In the genomic region with DNA sequence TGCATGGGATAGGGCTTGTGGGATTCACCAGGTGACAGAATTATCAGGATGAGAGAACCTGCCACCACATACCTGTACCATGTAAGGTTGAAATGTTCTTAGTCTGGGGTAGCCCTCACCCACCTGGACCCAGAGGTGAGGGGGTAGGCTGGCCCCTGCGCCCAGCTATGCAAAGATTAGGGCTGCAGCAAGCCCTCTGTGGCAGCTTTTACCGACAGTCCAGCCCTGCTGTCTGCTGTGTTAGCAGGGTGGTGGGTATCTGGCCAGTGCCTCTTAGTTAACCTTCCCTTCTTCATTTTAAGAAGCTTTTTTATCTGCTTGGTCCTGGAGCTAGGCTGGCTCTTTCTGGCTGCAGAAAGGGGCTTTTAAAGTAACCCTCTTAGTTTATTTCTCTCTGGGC, we compare ENCODE assay signal across 29 cellular contexts. TPM values are rescaled to one million over a fixed set of nuclear protein-coding genes. Genes with fewer than 3 reads are reported as not detected.
"Had no signal": no experiment of that assay in that cellular context is flagged by ENCODE, and none has a peak within 500 bp of the region (broad histone marks: within the 10 kb centered on the region; RNA-seq: fewer than 3 reads in every experiment).

No MANE protein-coding gene starts in this region.

- H3K27me3 ChIP-seq: esophagus muscularis mucosa, tibial nerve, upper lobe of right lung, uterus had no signal

- H3K36me3 ChIP-seq: esophagus muscularis mucosa, heart right ventricle, thoracic aorta, tibial nerve, upper lobe of right lung, uterus had no signal

- H3K9me3 ChIP-seq: esophagus muscularis mucosa, heart right ventricle, mucosa of descending colon, thoracic aorta, tibial nerve, upper lobe of right lung, uterus had no signal

- H3K27ac ChIP-seq: coronary artery, esophagus muscularis mucosa, heart right ventricle, parathyroid adenoma, thoracic aorta, upper lobe of right lung, uterus had no signal

- H3K9ac ChIP-seq: parathyroid adenoma had no signal

- DNase-seq: dermis blood vessel endothelial cell; effector memory CD4-positive, alpha-beta T cell; foreskin melanocyte; glutamatergic neuron; heart right ventricle; hippocampal formation; immature natural killer cell; mesenchymal stem cell; mucosa of descending colon; naive B cell; nephron progenitor cell; occipital lobe; stimulated activated CD4-positive, alpha-beta T cell treated with anti-CD3 and anti-CD28 coated beads, Interleukin-2, amount 100 ng/mL, for 24 hours; stimulated activated CD4-positive, alpha-beta T cell treated with anti-CD3 and anti-CD28 coated beads, Interleukin-4, amount 100 ng/mL, for 24 hours; stimulated activated naive B cell treated with anti-CD40 and anti-IgM and Interleukin-4, amounts not matched to agents 10 μg/mL and 1 μg/mL and 100 μg/mL, for 72 hours; upper lobe of right lung; uterus had no signal

- H2AFZ ChIP-seq: parathyroid adenoma had no signal

- H3K79me2 ChIP-seq: parathyroid adenoma had no signal

- ATAC-seq: heart right ventricle; mucosa of descending colon; sciatic nerve; stimulated activated naive B cell treated with anti-CD40 and anti-IgM and Interleukin-4, amounts not matched to agents 10 μg/mL and 1 μg/mL and 100 μg/mL, for 72 hours; upper lobe of right lung had no signal

- H3K4me3 ChIP-seq: coronary artery, esophagus muscularis mucosa, heart right ventricle, lung, mucosa of descending colon, thoracic aorta, tibial nerve, upper lobe of right lung, uterus had no signal

- H3K4me1 ChIP-seq: esophagus muscularis mucosa, heart right ventricle, parathyroid adenoma, upper lobe of right lung, uterus had no signal

RNA-seq across cellular contexts. Expression of gene INSC, which starts 13.9 kb away (rescaled TPM):
- total RNA-seq: dermis blood vessel endothelial cell, endothelial cell of umbilical vein, mesothelial cell of epicardium, progenitor cell of endocrine pancreas had no signal
- polyA plus RNA-seq: endothelial cell of umbilical vein had no signal

RNA-seq across cellular contexts. Expression of gene CALCB, which starts 55.2 kb away (rescaled TPM):
- total RNA-seq: dermis blood vessel endothelial cell, endothelial cell of umbilical vein, esophagus muscularis mucosa, mesothelial cell of epicardium, occipital lobe, progenitor cell of endocrine pancreas, sciatic nerve, skeletal muscle tissue, upper lobe of right lung had no signal
- polyA plus RNA-seq: endothelial cell of umbilical vein, keratinocyte had no signal
